18 cellular contexts compared by ENCODE assay signal in the genomic region with DNA sequence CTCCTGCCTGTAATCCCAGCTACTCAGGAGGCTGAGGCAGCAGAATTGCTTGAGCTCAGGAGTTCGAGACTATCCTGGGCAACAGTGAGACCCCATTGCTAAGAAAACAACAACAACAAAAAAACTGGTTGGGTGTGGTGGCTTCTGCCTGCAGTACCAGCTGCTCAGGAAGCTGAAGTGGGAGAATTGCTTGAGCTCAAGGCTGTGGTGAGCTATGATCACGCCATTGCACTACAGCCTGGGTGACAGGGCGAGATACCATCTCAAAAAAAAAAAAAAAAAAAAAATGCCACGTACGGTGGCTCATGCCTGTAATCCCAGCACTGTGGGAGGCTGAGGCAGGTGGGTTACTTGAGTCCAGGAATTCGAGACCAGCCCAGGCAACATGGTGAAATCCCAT. TPM values are rescaled to one million over a fixed set of nuclear protein-coding genes. Genes with fewer than 3 reads are reported as not detected.
DNase-seq lines count a peak whose midpoint lies in the region; ATAC-seq and TF ChIP-seq lines count a peak whose summit lies in the region.
"Had no signal": no experiment of that assay in that cellular context is flagged by ENCODE, and none has a peak within 500 bp of the region (broad histone marks: within the 10 kb centered on the region; RNA-seq: fewer than 3 reads in every experiment).

No MANE protein-coding gene starts in this region.

- no peaks in the 10 kb centered on the region for H3K9me3 ChIP-seq in naive thymus-derived CD4-positive, alpha-beta T cell (ENCODE audit: control insufficient read depth in 2 of 3, low read length in 3 of 3)
- H3K9me3 ChIP-seq: BLaER1 treated with 17β-estradiol and CSF1 and Interleukin-3, amounts not matched to agents 10 nM and 100 nM had no signal

- CTCF ChIA-PET in activated CD4-positive, alpha-beta T cell treated with anti-CD3 and anti-CD28 coated beads, Interleukin-2, amount 10 ng/mL, durations not matched to agents 7 days and 5 days (lab: Charles Lee) = interaction anchor here (1.4 to 2.2 kb wide), 2 partner anchors 20 to 47 kb away, joined by 3 to 7 read pairs; a partner anchor contains a TSS
- CTCF ChIA-PET in naive thymus-derived CD4-positive, alpha-beta T cell (lab: Charles Lee) = no interaction called here

- no peak overlapping the region for H3K27ac ChIP-seq in naive thymus-derived CD4-positive, alpha-beta T cell (ENCODE audit: low read depth, low read length)
- H3K27ac ChIP-seq: BLaER1 treated with 17β-estradiol and CSF1 and Interleukin-3, amounts not matched to agents 10 nM and 100 nM had no signal

- peak overlapping the region; percentile 5 for H3K4me3 Mint-ChIP-seq in activated CD4-positive, alpha-beta T cell treated with anti-CD3 and anti-CD28 coated beads, Interleukin-2, amount 10 ng/mL, durations not matched to agents 7 days and 5 days
- peak overlapping the region in 1 of 10 donors; percentile 23 for H3K4me3 Mint-ChIP-seq in naive thymus-derived CD4-positive, alpha-beta T cell

- POLR2A ChIA-PET in activated CD4-positive, alpha-beta T cell treated with anti-CD3 and anti-CD28 coated beads, Interleukin-2, amount 10 ng/mL, durations not matched to agents 7 days and 5 days (lab: Charles Lee) = no interaction called here
- POLR2A ChIA-PET in naive thymus-derived CD4-positive, alpha-beta T cell (lab: Charles Lee) = no interaction called here

- peaks cover 0 to 66% (median 17%) of the 10 kb centered on the region in 3 experiments for H3K36me3 ChIP-seq in naive thymus-derived CD4-positive, alpha-beta T cell (ENCODE audit: control insufficient read depth in 2 of 3, insufficient read depth in 3 of 3, low read length in 3 of 3)

- peak; percentile 52 for ATAC-seq in naive thymus-derived CD4-positive, alpha-beta T cell
- ATAC-seq in GM21529 (IDR thresholded peaks at IDR 0.05; ENCODE audit: unreplicated experiment) = no peak
- ATAC-seq in GM18505 (IDR thresholded peaks at IDR 0.05; ENCODE audit: unreplicated experiment) = no peak

- H3K4me1 ChIP-seq in naive thymus-derived CD4-positive, alpha-beta T cell (ENCODE audit: control insufficient read depth in 2 of 2, insufficient read depth in 2 of 2, low read length in 2 of 2) = peaks cover 0 to 4% of the 10 kb centered on the region in 2 donors
- H3K4me1 ChIP-seq: BLaER1 treated with 17β-estradiol and CSF1 and Interleukin-3, amounts not matched to agents 10 nM and 100 nM had no signal

- no peaks in the 10 kb centered on the region for H3K27me3 Mint-ChIP-seq in activated CD4-positive, alpha-beta T cell treated with anti-CD3 and anti-CD28 coated beads, Interleukin-2, amount 10 ng/mL, durations not matched to agents 7 days and 5 days
- H3K27me3 Mint-ChIP-seq in naive thymus-derived CD4-positive, alpha-beta T cell = no peaks in the 10 kb centered on the region

- peak; percentile 63 for DNase-seq in activated CD4-positive, alpha-beta T cell treated with anti-CD3 and anti-CD28 coated beads, Interleukin-2, amount 10 ng/mL, durations not matched to agents 7 days and 5 days
- no peak for DNase-seq in activated CD4-positive, alpha-beta T cell treated with anti-CD3 and anti-CD28 coated beads for 4 hours
- peak; percentile 46 for DNase-seq in CMK (ENCODE audit: low read depth)
- peak; percentile 7 for DNase-seq in T-helper 22 cell (ENCODE audit: low read depth)
- DNase-seq in naive thymus-derived CD4-positive, alpha-beta T cell = no peak
- DNase-seq in medulla oblongata (ENCODE audit: extremely low spot score) = no peak
- DNase-seq: 8988T; HCEC 1CT; NCI-H1436 treated with DMSO at 0.1 percent for 48 hours; NCI-H2081; NCI-H226; NCI-H526; NK-92 treated with Interleukin-12 subunit alpha and Interleukin-12 subunit beta, amount 100 ng/mL, for 24 hours; OCI-M1; RPMI8226 had no signal

- H3K27ac Mint-ChIP-seq in activated CD4-positive, alpha-beta T cell treated with anti-CD3 and anti-CD28 coated beads, Interleukin-2, amount 10 ng/mL, durations not matched to agents 7 days and 5 days = peak overlapping the region; percentile 85
- peak overlapping the region in 1 of 9 donors; percentile 68 for H3K27ac Mint-ChIP-seq in naive thymus-derived CD4-positive, alpha-beta T cell

- no peaks in the 10 kb centered on the region for H3K9me3 Mint-ChIP-seq in activated CD4-positive, alpha-beta T cell treated with anti-CD3 and anti-CD28 coated beads, Interleukin-2, amount 10 ng/mL, durations not matched to agents 7 days and 5 days
- no peaks in the 10 kb centered on the region for H3K9me3 Mint-ChIP-seq in naive thymus-derived CD4-positive, alpha-beta T cell

- H3K4me3 ChIP-seq in naive thymus-derived CD4-positive, alpha-beta T cell (ENCODE audit: low read length) = no peak overlapping the region
- H3K4me3 ChIP-seq: BLaER1 treated with 17β-estradiol and CSF1 and Interleukin-3, amounts not matched to agents 10 nM and 100 nM had no signal

- no peak for TF ChIP-seq POLR2A in GM18505 (IDR thresholded peaks at IDR 0.05; ENCODE audit: borderline replicate concordance, extremely low read depth, insufficient read depth, insufficient read length)

- intact Hi-C loops in naive thymus-derived CD4-positive, alpha-beta T cell (cut with micrococcal nuclease) = no loop called here

- peaks cover 21% of the 10 kb centered on the region for H3K4me1 Mint-ChIP-seq in activated CD4-positive, alpha-beta T cell treated with anti-CD3 and anti-CD28 coated beads, Interleukin-2, amount 10 ng/mL, durations not matched to agents 7 days and 5 days
- H3K4me1 Mint-ChIP-seq in naive thymus-derived CD4-positive, alpha-beta T cell = peaks cover 0 to 11% (median 0%) of the 10 kb centered on the region in 7 donors

- H3K27me3 ChIP-seq in naive thymus-derived CD4-positive, alpha-beta T cell (ENCODE audit: control insufficient read depth in 2 of 2, insufficient read depth in 2 of 2, low read length in 2 of 2) = no peaks in the 10 kb centered on the region
- H3K27me3 ChIP-seq: BLaER1 treated with 17β-estradiol and CSF1 and Interleukin-3, amounts not matched to agents 10 nM and 100 nM had no signal

- H3K36me3 Mint-ChIP-seq in activated CD4-positive, alpha-beta T cell treated with anti-CD3 and anti-CD28 coated beads, Interleukin-2, amount 10 ng/mL, durations not matched to agents 7 days and 5 days (ENCODE audit: low read depth) = peaks cover 39% of the 10 kb centered on the region
- peaks cover 16 to 29% (median 18%) of the 10 kb centered on the region in 5 donors for H3K36me3 Mint-ChIP-seq in naive thymus-derived CD4-positive, alpha-beta T cell

RNA-seq across cellular contexts. Expression of a gene that starts 34.1 kb away (rescaled TPM):
- 100 to 1,000 TPM; 368 to 415 TPM for total RNA-seq in activated CD4-positive, alpha-beta T cell treated with anti-CD3 and anti-CD28 coated beads, Interleukin-2, amount 10 ng/mL, durations not matched to agents 7 days and 5 days
- total RNA-seq in naive thymus-derived CD4-positive, alpha-beta T cell = 100 to 1,000 TPM; 133 to 457 (median 179) TPM
- polyA plus RNA-seq in naive thymus-derived CD4-positive, alpha-beta T cell = 100 to 1,000 TPM; 255 to 280 TPM

RNA-seq across cellular contexts. Expression of a gene that starts 46.9 kb away (rescaled TPM):
- total RNA-seq in activated CD4-positive, alpha-beta T cell treated with anti-CD3 and anti-CD28 coated beads, Interleukin-2, amount 10 ng/mL, durations not matched to agents 7 days and 5 days = 100 to 1,000 TPM; 104 to 107 TPM
- 100 to 1,000 TPM in 1 of 5 experiments, 10 to 100 TPM in 4; 13.4 to 159 (median 20.1) TPM for total RNA-seq in naive thymus-derived CD4-positive, alpha-beta T cell
- 10 to 100 TPM; 58.9 to 59.7 TPM for polyA plus RNA-seq in naive thymus-derived CD4-positive, alpha-beta T cell

RNA-seq across cellular contexts. Expression of a gene that starts 59.6 kb away (rescaled TPM):
- 10 to 100 TPM; 13.8 to 14.5 TPM for total RNA-seq in activated CD4-positive, alpha-beta T cell treated with anti-CD3 and anti-CD28 coated beads, Interleukin-2, amount 10 ng/mL, durations not matched to agents 7 days and 5 days
- total RNA-seq in naive thymus-derived CD4-positive, alpha-beta T cell = 10 to 100 TPM; 16.9 to 35.8 (median 28.9) TPM
- 1 to 10 TPM; 7.0 to 8.3 TPM for polyA plus RNA-seq in naive thymus-derived CD4-positive, alpha-beta T cell

Comparison
In these comparisons a context has a peak if more than half of its experiments do, and no peak if none do; other contexts are left out.
1. DNase-seq: peak in activated CD4-positive, alpha-beta T cell treated with anti-CD3 and anti-CD28 coated beads, Interleukin-2, amount 10 ng/mL, durations not matched to agents 7 days and 5 days (single experiment), CMK (single experiment) and T-helper 22 cell (single experiment); none in activated CD4-positive, alpha-beta T cell treated with anti-CD3 and anti-CD28 coated beads for 4 hours (0 of 2), naive thymus-derived CD4-positive, alpha-beta T cell (0 of 9) and medulla oblongata (single experiment).